ENCODE assay signal across 13 cellular contexts in the genomic region with DNA sequence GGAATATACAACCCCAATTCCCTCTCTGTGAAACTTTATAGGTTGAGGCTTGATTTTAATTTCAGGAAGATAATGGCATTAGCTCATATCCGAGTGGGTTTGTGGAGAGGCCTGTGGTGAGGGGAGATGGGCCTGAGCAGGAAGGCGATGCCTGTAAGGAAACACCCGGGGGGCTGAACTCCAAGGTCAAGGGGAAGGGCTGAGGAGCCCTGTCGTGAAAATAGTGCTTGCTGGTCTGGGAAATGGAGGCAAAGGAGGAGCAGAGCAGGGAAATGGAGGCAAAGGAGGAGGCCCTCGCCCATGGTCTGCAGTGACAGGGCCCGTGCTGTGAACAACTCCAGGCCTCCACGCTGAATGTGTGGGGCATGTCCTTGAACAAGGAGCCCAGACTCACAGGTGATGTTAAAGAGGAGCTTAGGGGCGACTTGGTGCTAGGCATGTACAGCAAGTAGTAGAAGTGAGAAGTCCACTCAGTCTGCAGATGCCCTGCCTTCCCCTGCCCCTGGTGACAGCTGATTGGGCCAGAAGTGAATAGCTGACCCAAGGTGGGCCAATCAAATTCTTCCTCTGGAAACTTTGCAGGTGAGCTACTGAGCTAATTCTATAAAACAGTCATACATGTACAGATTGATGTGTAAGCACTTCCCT. TPM values are rescaled to one million over a fixed set of nuclear protein-coding genes. Genes with fewer than 3 reads are reported as not detected.
DNase-seq lines count a peak whose midpoint lies in the region; ATAC-seq, FAIRE-seq and TF ChIP-seq lines count a peak whose summit lies in the region.
"Had no signal": no experiment of that assay in that cellular context is flagged by ENCODE, and none has a peak within 500 bp of the region (broad histone marks: within the 10 kb centered on the region; RNA-seq: fewer than 3 reads in every experiment).

No MANE protein-coding gene starts in this region.

- H2AFZ ChIP-seq in Karpas-422 (ENCODE audit: low read length) (no peak overlapping the region), K562 (ENCODE audit: low read depth, low read length) (no peak overlapping the region)

- H3K4me1 ChIP-seq in BLaER1 treated with 17β-estradiol and CSF1 and Interleukin-3, amounts not matched to agents 10 nM and 100 nM, result peaks cover 24 to 65% (median 49%) of the 10 kb centered on the region in 10 experiments
- H3K4me1 ChIP-seq in Karpas-422 (ENCODE audit: low read length) (peaks cover 7% of the 10 kb centered on the region), K562 (replicated peaks in 1 of 2; ENCODE audit: control insufficient read depth in 2 of 2, insufficient read depth in 2 of 2, low read length in 2 of 2) (peaks cover 0 to 5% of the 10 kb centered on the region in 2 experiments; a peak in 1 of 5 replicates)

- H3K27ac Mint-ChIP-seq in memory B cell, result no peak overlapping the region
- H3K27ac Mint-ChIP-seq: CD8-positive, alpha-beta memory T cell had no signal

- H3K4me3 ChIP-seq in BLaER1 treated with 17β-estradiol and CSF1 and Interleukin-3, amounts not matched to agents 10 nM and 100 nM, result peak overlapping the region in 7 of 10 experiments; percentile 36 to 59 (median 46); a peak in 13 of 20 replicates
- H3K4me3 ChIP-seq in Karpas-422 (ENCODE audit: low read length) (no peak overlapping the region), K562 (no peak overlapping the region)
- H3K4me3 ChIP-seq: left lung had no signal

- H3K4me3 Mint-ChIP-seq in memory B cell, result peak overlapping the region; percentile 72
- H3K4me3 Mint-ChIP-seq: CD8-positive, alpha-beta memory T cell; central memory CD8-positive, alpha-beta T cell had no signal

- POLR2A ChIA-PET in K562 (lab: Yijun Ruan, JAX), result interaction anchor here (1.0 kb wide), 1 partner anchor 15 kb away, joined by 3 read pairs; no protein-coding TSS in a partner anchor

- H3K36me3 Mint-ChIP-seq in memory B cell, result peaks cover 2% of the 10 kb centered on the region
- H3K36me3 Mint-ChIP-seq: CD8-positive, alpha-beta memory T cell had no signal

- H3K36me3 ChIP-seq in BLaER1 treated with 17β-estradiol and CSF1 and Interleukin-3, amounts not matched to agents 10 nM and 100 nM, result no peaks in the 10 kb centered on the region
- H3K36me3 ChIP-seq in Karpas-422 (ENCODE audit: insufficient read depth, low read length), result no peaks in the 10 kb centered on the region
- no peaks in the 10 kb centered on the region for H3K36me3 ChIP-seq in K562 (ENCODE audit: control insufficient read depth, insufficient read depth, low read length)
- H3K36me3 ChIP-seq: left lung had no signal

- H3K27me3 ChIP-seq in BLaER1 treated with 17β-estradiol and CSF1 and Interleukin-3, amounts not matched to agents 10 nM and 100 nM, result peaks cover 0 to 68% (median 5%) of the 10 kb centered on the region in 11 experiments; a peak in 9 of 22 replicates
- H3K27me3 ChIP-seq in Karpas-422 (ENCODE audit: low read length), result no peaks in the 10 kb centered on the region
- peaks cover 30 to 53% of the 10 kb centered on the region in 2 experiments for H3K27me3 ChIP-seq in K562 (ENCODE audit: control insufficient read depth in 2 of 2, insufficient read depth in 2 of 2, low read length in 2 of 2)

- CTCF ChIA-PET in K562 (lab: Yijun Ruan, JAX; ENCODE audit: low intra/inter-chr PET ratio), result no interaction called here

- 13% methylated on average over 7 of the region's 8 CpGs for WGBS in K562 (ENCODE audit: insufficient coverage, low coverage, missing lambda C conversion rate)

- ATAC-seq in K562, result peak; percentile 46
- no peak for ATAC-seq in memory B cell (ENCODE audit: low read depth)
- no peak for ATAC-seq in GM19328 (IDR thresholded peaks at IDR 0.05; ENCODE audit: unreplicated experiment)
- no peak for ATAC-seq in HG03159 (IDR thresholded peaks at IDR 0.05; ENCODE audit: unreplicated experiment)

- no peak for FAIRE-seq in K562 (lab: Jason Lieb, UNC)
- FAIRE-seq: TTC549 had no signal

- peaks cover 21% of the 10 kb centered on the region for H3K27me3 Mint-ChIP-seq in memory B cell

- H3K9me1 ChIP-seq in K562 (ENCODE audit: control insufficient read depth, insufficient read depth, low read length), result no peaks in the 10 kb centered on the region

- TF ChIP-seq EP300 in K562 (IDR thresholded peaks at IDR 0.05; ENCODE audit: low read length), result no peak

- peaks cover 0 to 18% (median 5%) of the 10 kb centered on the region in 11 experiments; a peak in 11 of 22 replicates for H4K20me1 ChIP-seq in BLaER1 treated with 17β-estradiol and CSF1 and Interleukin-3, amounts not matched to agents 10 nM and 100 nM
- no peaks in the 10 kb centered on the region for H4K20me1 ChIP-seq in Karpas-422 (ENCODE audit: insufficient read depth, low read depth, low read length)
- H4K20me1 ChIP-seq in K562 (replicated peaks; ENCODE audit: control insufficient read depth, insufficient read depth, low read length), result no peaks in the 10 kb centered on the region

- no peaks in the 10 kb centered on the region for H3K9me3 ChIP-seq in BLaER1 treated with 17β-estradiol and CSF1 and Interleukin-3, amounts not matched to agents 10 nM and 100 nM (replicated peaks in 1 of 11)
- H3K9me3 ChIP-seq in Karpas-422 (ENCODE audit: low read length) (no peaks in the 10 kb centered on the region), K562 (replicated peaks; ENCODE audit: control insufficient read depth, insufficient read depth, low read depth, low read length) (no peaks in the 10 kb centered on the region)
- H3K9me3 ChIP-seq: left lung had no signal

- no peaks in the 10 kb centered on the region for H3K79me2 ChIP-seq in Karpas-422 (ENCODE audit: low read length)
- no peaks in the 10 kb centered on the region for H3K79me2 ChIP-seq in K562 (ENCODE audit: control insufficient read depth, insufficient read depth, low read length)

- no TSS peak for BruUV-seq in K562 (replicated peaks; lab: Mats Ljungman, UMichigan)

- H3K4me1 Mint-ChIP-seq in memory B cell, result peaks cover 14% of the 10 kb centered on the region
- H3K4me1 Mint-ChIP-seq: CD8-positive, alpha-beta memory T cell; central memory CD8-positive, alpha-beta T cell had no signal

- TF ChIP-seq POLR2A in K562 (conservative IDR thresholded peaks at IDR 0.05), result no peak

- intact Hi-C loops in K562 (cut with micrococcal nuclease), result no loop called here

- H3K27ac ChIP-seq in BLaER1 treated with 17β-estradiol and CSF1 and Interleukin-3, amounts not matched to agents 10 nM and 100 nM, result peak overlapping the region in 6 of 11 experiments; percentile 68 to 84 (median 78); a peak in 11 of 22 replicates
- no peak overlapping the region for H3K27ac ChIP-seq in Karpas-422 (ENCODE audit: low read length)
- H3K27ac ChIP-seq in K562 (ENCODE audit: extremely low read depth, low read depth, low read length), result no peak overlapping the region
- H3K27ac ChIP-seq: left lung had no signal

- no peaks in the 10 kb centered on the region for H3K9me2 ChIP-seq in Karpas-422 (replicated peaks; ENCODE audit: insufficient read depth, low read length)

- in situ Hi-C loops in K562 (cut with MboI), result no loop called here

- TF ChIP-seq RAD21 in K562 (CRISPR knock-in tag; conservative IDR thresholded peaks at IDR 0.05 in 1 of 2, IDR thresholded peaks at IDR 0.05 in 1 of 2), result no peak

- peak overlapping the region; percentile 73 to 99 (median 94) for H3K4me2 ChIP-seq in BLaER1 treated with 17β-estradiol and CSF1 and Interleukin-3, amounts not matched to agents 10 nM and 100 nM
- H3K4me2 ChIP-seq in Karpas-422 (ENCODE audit: low read depth, low read length, poor library complexity, severe bottlenecking) (no peak overlapping the region), K562 (ENCODE audit: insufficient read depth, low read length) (no peak overlapping the region)

- TF ChIP-seq CTCF in K562 (IDR thresholded peaks at IDR 0.05 in 2 of 3, conservative IDR thresholded peaks at IDR 0.05 in 1 of 3; ENCODE audit: insufficient read depth in 2 of 3, low read depth in 1 of 3, low read length in 3 of 3), result no peak

- no peaks in the 10 kb centered on the region for H3K9me3 Mint-ChIP-seq in memory B cell
- H3K9me3 Mint-ChIP-seq: central memory CD8-positive, alpha-beta T cell had no signal

- peak; percentile 47 for DNase-seq in Karpas-422
- DNase-seq in K562 (ENCODE audit: extremely low read depth in 1 of 4, low spot score in 3 of 4), result peak in 1 of 4 experiments; percentile 45
- no peak for DNase-seq in memory B cell (ENCODE audit: low spot score in 2 of 2)
- DNase-seq in D341Med (ENCODE audit: low spot score), result no peak
- no peak for DNase-seq in SW480 (ENCODE audit: low spot score)
- DNase-seq: CD8-positive, alpha-beta memory T cell; left lung; stimulated activated CD4-positive, alpha-beta T cell treated with anti-CD3 and anti-CD28 coated beads, Interleukin-4, amount 100 ng/mL, for 4 hours had no signal

- peak overlapping the region in 8 of 11 experiments; percentile 12 to 78 (median 44); a peak in 13 of 22 replicates for H3K9ac ChIP-seq in BLaER1 treated with 17β-estradiol and CSF1 and Interleukin-3, amounts not matched to agents 10 nM and 100 nM
- H3K9ac ChIP-seq in Karpas-422 (ENCODE audit: low read length) (no peak overlapping the region), K562 (ENCODE audit: insufficient read depth in 1 of 2, low read depth in 2 of 2, low read length in 2 of 2) (no peak overlapping the region)

TF ChIP-seq in K562, 482 proteins besides CTCF, POLR2A, EP300 and RAD21 (continues in another document):
- TF ChIP-seq NFYB (IDR thresholded peaks at IDR 0.05; ENCODE audit: extremely low read depth, insufficient read length), result peak; percentile 32

RNA-seq across cellular contexts. Expression of a gene that starts 38.1 kb away (rescaled TPM):
- 35.1 and 61.3 TPM in 2 replicates for total RNA-seq in Karpas-422 (2014; rRNA removed; shearing (Covaris generic); ENCODE audit: low replicate concordance)
- total RNA-seq in K562 (2011; cell fraction: chromatin; rRNA removed; ENCODE audit: low replicate concordance), result 21.2 and 27.1 TPM in 2 replicates
- 25.8 and 32.0 TPM in 2 replicates for total RNA-seq in K562 (2011; cell fraction: nucleolus; rRNA removed)
- total RNA-seq in K562 (2011; cell fraction: nucleoplasm; rRNA removed), result 25.9 and 39.0 TPM in 2 replicates
- total RNA-seq in K562 (2014; rRNA removed) (59.1 and 83.0 TPM in 2 replicates), K562 (2014; rRNA removed; fragmentation: Illumina TruSeq; extraction: Trizol) (109 and 125 TPM in 2 replicates), K562 (2015; rRNA removed; fragmentation: Illumina TruSeq; extraction: Trizol) (98.8 and 100.0 TPM in 2 replicates), K562 (2021) (91.4 and 96.4 TPM in 2 replicates)
- polyA plus RNA-seq in K562 (2011; rRNA removed) (63.6 and 79.0 TPM in 2 replicates), K562 (2014; fragmentation: Illumina TruSeq; extraction: Trizol) (92.9 and 114 TPM in 2 replicates), K562 (2014; fragmentation: Nextera tagmentation; extraction: Ambion mirVana) (100 to 1,000 TPM; 233 to 298 TPM), K562 (2014; rRNA removed) (105 and 127 TPM in 2 replicates)
- 45.9 and 48.1 TPM in 2 replicates for polyA plus RNA-seq in K562 (2011; cell fraction: cytosol; rRNA removed)
- 25.2 and 27.4 TPM in 2 replicates for polyA plus RNA-seq in K562 (2011; cell fraction: nucleus; rRNA removed)
- 77.9 and 112 TPM in 2 replicates for polyA plus RNA-seq in K562 (2012)
- 31.4 and 34.5 TPM in 2 replicates for polyA minus RNA-seq in K562 (2011; rRNA and poly(A)+ RNA removed)
- 10.7 and 18.7 TPM in 2 replicates for polyA minus RNA-seq in K562 (2011; cell fraction: cytosol; rRNA and poly(A)+ RNA removed)
- polyA minus RNA-seq in K562 (2011; cell fraction: nucleus; rRNA and poly(A)+ RNA removed), result 17.2 and 32.8 TPM in 2 replicates

Comparison
In these comparisons a context has a peak if more than half of its experiments do, and no peak if none do; other contexts are left out.
1. H3K27ac ChIP-seq: peak in BLaER1 treated with 17β-estradiol and CSF1 and Interleukin-3, amounts not matched to agents 10 nM and 100 nM (6 of 11); none in Karpas-422 (single experiment) and K562 (single experiment).
2. H3K4me2 ChIP-seq: peak in BLaER1 treated with 17β-estradiol and CSF1 and Interleukin-3, amounts not matched to agents 10 nM and 100 nM (11 of 11); none in Karpas-422 (single experiment) and K562 (single experiment).
3. H3K4me3 ChIP-seq: peak in BLaER1 treated with 17β-estradiol and CSF1 and Interleukin-3, amounts not matched to agents 10 nM and 100 nM (7 of 10); none in Karpas-422 (single experiment) and K562 (single experiment).
4. H3K9ac ChIP-seq: peak in BLaER1 treated with 17β-estradiol and CSF1 and Interleukin-3, amounts not matched to agents 10 nM and 100 nM (8 of 11); none in Karpas-422 (single experiment) and K562 (0 of 2).